Comparison of ENCODE assay signal across 18 cellular contexts in genomic region chr16:72401079-72401361, GRCh38.
DNase-seq lines count a peak whose midpoint lies in the region; ATAC-seq and TF ChIP-seq lines count a peak whose summit lies in the region.
"Had no signal": no experiment of that assay in that cellular context is flagged by ENCODE, and none has a peak within 500 bp of the region (broad histone marks: within the 10 kb centered on the region; RNA-seq: fewer than 3 reads in every experiment).

No MANE protein-coding gene starts in this region.

- H3K9me3 ChIP-seq in HEK293 (ENCODE audit: control insufficient read depth, insufficient read depth, low read depth, low read length) (no peaks in the 10 kb centered on the region), mammary epithelial cell (replicated peaks; ENCODE audit: insufficient read depth, low read length) (no peaks in the 10 kb centered on the region), osteoblast (ENCODE audit: low read depth, low read length) (no peaks in the 10 kb centered on the region)
- H3K9me3 ChIP-seq: HAP-1 had no signal

- CTCF ChIA-PET in HEK293 (lab: Yijun Ruan, JAX), result interaction anchor here (0.6 to 2.1 kb wide), 9 partner anchors 10 to 1490 kb away, joined by 3 to 13 read pairs (median 4); no protein-coding TSS in a partner anchor
- CTCF ChIA-PET in mammary epithelial cell (lab: Charles Lee; ENCODE audit: low non-redundant PET), result no interaction called here

- H3K9me2 ChIP-seq in GM23338 (ENCODE audit: insufficient read depth), result no peaks in the 10 kb centered on the region

- H3K4me1 ChIP-seq in GM23338 (ENCODE audit: insufficient read depth) (no peaks in the 10 kb centered on the region), HEK293 (ENCODE audit: control insufficient read depth, insufficient read depth, low read length) (no peaks in the 10 kb centered on the region), mammary epithelial cell (ENCODE audit: insufficient read depth, low read length) (no peaks in the 10 kb centered on the region), osteoblast (ENCODE audit: insufficient read depth, low read length) (peaks cover 3% of the 10 kb centered on the region)

- H3K27ac Mint-ChIP-seq in GM23338 (0 out of 2 replicates have a peak overlapping the region, but pooled peaks have one; percentile 13), glutamatergic neuron (ENCODE audit: unreplicated experiment) (no peak overlapping the region)
- H3K27ac Mint-ChIP-seq: CD4-positive, CD25-positive, alpha-beta regulatory T cell had no signal

- in situ Hi-C loops in mammary epithelial cell (cut with MboI; ENCODE audit: low sequenced_read_pairs in 2 of 2), result no loop called here

- H4K20me1 ChIP-seq in GM23338 (replicated peaks; ENCODE audit: insufficient read depth) (no peaks in the 10 kb centered on the region), mammary epithelial cell (ENCODE audit: insufficient read depth, low read length) (no peaks in the 10 kb centered on the region), osteoblast (ENCODE audit: insufficient read depth, low read length) (no peaks in the 10 kb centered on the region)

- H3K4me2 ChIP-seq in GM23338 (no peak overlapping the region), mammary epithelial cell (ENCODE audit: insufficient read depth, low read depth, low read length) (no peak overlapping the region), osteoblast (ENCODE audit: insufficient read depth, low read length) (no peak overlapping the region)

- H3K4me3 Mint-ChIP-seq in GM23338, result no peak overlapping the region
- H3K4me3 Mint-ChIP-seq in glutamatergic neuron (ENCODE audit: unreplicated experiment), result no peak overlapping the region

- no peak for TF ChIP-seq CTCF in GM23338 (conservative IDR thresholded peaks at IDR 0.05; ENCODE audit: low read depth in 2 of 2)
- no peak for TF ChIP-seq CTCF in HEK293 (tag by site-specific recombination; IDR thresholded peaks at IDR 0.05)
- TF ChIP-seq CTCF in mammary epithelial cell (conservative IDR thresholded peaks at IDR 0.05 in 1 of 2, IDR thresholded peaks at IDR 0.05 in 1 of 2; ENCODE audit: extremely low read depth in 1 of 2, insufficient read depth in 1 of 2, low read depth in 1 of 2, low read length in 2 of 2), result no peak
- no peak for TF ChIP-seq CTCF in osteoblast (IDR thresholded peaks at IDR 0.05; ENCODE audit: extremely low read depth, low read depth, low read length)
- no peak for TF ChIP-seq CTCF in glutamatergic neuron (IDR thresholded peaks at IDR 0.05; ENCODE audit: partially characterized antibody, unreplicated experiment)

- H3F3A ChIP-seq in GM23338 (replicated peaks; ENCODE audit: low read depth), result no peaks in the 10 kb centered on the region

- POLR2A ChIA-PET in HEK293 (lab: Yijun Ruan, JAX), result no interaction called here

- H3K4me3 ChIP-seq in GM23338 (no peak overlapping the region), HEK293 (ENCODE audit: low read depth, low read length) (no peak overlapping the region), mammary epithelial cell (replicated peaks in 1 of 3; ENCODE audit: insufficient read depth in 1 of 3, low read depth in 2 of 3, low read length in 3 of 3) (no peak overlapping the region), osteoblast (ENCODE audit: insufficient read depth, low read length) (no peak overlapping the region)
- H3K4me3 ChIP-seq: HAP-1 had no signal

- peak; percentile 34; the same call in 1 of the 3 replicates for ATAC-seq in GM23338
- ATAC-seq: Panc1 had no signal

- H3K9ac ChIP-seq in mammary epithelial cell (ENCODE audit: insufficient read depth, low read length), result no peak overlapping the region

- no peak overlapping the region for H3K27ac ChIP-seq in GM23338 (ENCODE audit: low read depth)
- H3K27ac ChIP-seq in HEK293 (ENCODE audit: extremely low read depth, low read depth, low read length), result no peak overlapping the region
- no peak overlapping the region for H3K27ac ChIP-seq in mammary epithelial cell (ENCODE audit: insufficient read depth, low read depth, low read length)
- peak overlapping the region; percentile 2 for H3K27ac ChIP-seq in osteoblast (ENCODE audit: low read depth, low read length)

- no TSS peak for BruUV-seq in mammary epithelial cell (replicated peaks; lab: Mats Ljungman, UMichigan)

- DNase-seq in GM23338 (ENCODE audit: low spot score) (no peak), mammary epithelial cell (no peak), osteoblast (ENCODE audit: insufficient read length, low spot score, missing footprints) (no peak), glutamatergic neuron (no peak), epidermal melanocyte (ENCODE audit: insufficient read length, low spot score) (no peak), globus pallidus (ENCODE audit: low spot score) (no peak)
- DNase-seq: DMS79 treated with DMSO at 0.1 percent for 48 hours, MM.1S, NCI-H1092 treated with DMSO at 0.1 percent for 48 hours, NCI-H1436 treated with DMSO at 0.1 percent for 48 hours, NCI-H1930, NCI-H2227 treated with DMSO at 0.1 percent for 48 hours, NCI-H510A treated with DMSO at 0.1 percent for 48 hours, SIG-M5 had no signal

- H3K27me3 Mint-ChIP-seq in GM23338 (ENCODE audit: insufficient read depth, low read depth, poor library complexity), result no peaks in the 10 kb centered on the region
- no peaks in the 10 kb centered on the region for H3K27me3 Mint-ChIP-seq in glutamatergic neuron (ENCODE audit: unreplicated experiment)
- H3K27me3 Mint-ChIP-seq: CD4-positive, CD25-positive, alpha-beta regulatory T cell had no signal

- peaks cover 7% of the 10 kb centered on the region for H3K36me3 Mint-ChIP-seq in GM23338 (ENCODE audit: low read depth)
- no peaks in the 10 kb centered on the region for H3K36me3 Mint-ChIP-seq in glutamatergic neuron (ENCODE audit: unreplicated experiment)
- H3K36me3 Mint-ChIP-seq: CD4-positive, CD25-positive, alpha-beta regulatory T cell had no signal

- intact Hi-C loops in mammary epithelial cell (cut with micrococcal nuclease), result loop anchor here (2.0 to 10.0 kb wide), 2 partner anchors 66 to 276 kb away; no protein-coding TSS in a partner anchor

- H3K27me3 ChIP-seq in GM23338 (ENCODE audit: insufficient read depth), result no peaks in the 10 kb centered on the region
- no peaks in the 10 kb centered on the region for H3K27me3 ChIP-seq in mammary epithelial cell (ENCODE audit: insufficient read depth, low read length)
- H3K27me3 ChIP-seq in osteoblast (ENCODE audit: insufficient read depth, low read length), result no peaks in the 10 kb centered on the region

- H2AFZ ChIP-seq in GM23338 (no peak overlapping the region), mammary epithelial cell (ENCODE audit: low read depth, low read length) (peak overlapping the region; percentile 27), osteoblast (ENCODE audit: low read length) (peak overlapping the region; percentile 43)

- H3K4me1 Mint-ChIP-seq in GM23338 (peaks cover 6% of the 10 kb centered on the region; the same call in 2 of the 3 replicates), glutamatergic neuron (ENCODE audit: low read depth, unreplicated experiment) (no peaks in the 10 kb centered on the region)
- H3K4me1 Mint-ChIP-seq: CD4-positive, CD25-positive, alpha-beta regulatory T cell had no signal

- H3K79me2 ChIP-seq in GM23338 (replicated peaks; ENCODE audit: insufficient read depth), result no peaks in the 10 kb centered on the region
- no peaks in the 10 kb centered on the region for H3K79me2 ChIP-seq in mammary epithelial cell (ENCODE audit: insufficient read depth, low read length)
- no peaks in the 10 kb centered on the region for H3K79me2 ChIP-seq in osteoblast (ENCODE audit: insufficient read depth, low read length)

- dilution Hi-C loops in mammary epithelial cell (cut with HindIII; ENCODE audit: low sequenced_read_pairs), result no loop called here

- H3K36me3 ChIP-seq in GM23338 (ENCODE audit: insufficient read depth) (no peaks in the 10 kb centered on the region), HEK293 (ENCODE audit: control insufficient read depth in 2 of 2, insufficient read depth in 1 of 2, low read length in 2 of 2) (no peaks in the 10 kb centered on the region), mammary epithelial cell (ENCODE audit: insufficient read depth, low read length) (no peaks in the 10 kb centered on the region), osteoblast (ENCODE audit: insufficient read depth, low read length) (no peaks in the 10 kb centered on the region)
- H3K36me3 ChIP-seq: HAP-1 had no signal

- H3K9me3 Mint-ChIP-seq in GM23338, result no peaks in the 10 kb centered on the region; the same call in 2 of the 3 replicates
- no peaks in the 10 kb centered on the region for H3K9me3 Mint-ChIP-seq in glutamatergic neuron (ENCODE audit: unreplicated experiment)

TF ChIP-seq in GM23338, 12 proteins besides CTCF, POLR2A, EP300 and RAD21:
- TF ChIP-seq STAT1 (IDR thresholded peaks at IDR 0.05; ENCODE audit: unreplicated experiment) (no peak), NANOG (IDR thresholded peaks at IDR 0.05; ENCODE audit: borderline replicate concordance) (no peak), EZH2phosphoT487 (IDR thresholded peaks at IDR 0.05; ENCODE audit: unreplicated experiment) (no peak), JUNB (IDR thresholded peaks at IDR 0.05; ENCODE audit: unreplicated experiment) (no peak), ZNF331 (CRISPR knock-in tag; IDR thresholded peaks at IDR 0.05; ENCODE audit: low read depth) (no peak), POLR2AphosphoS5 (IDR thresholded peaks at IDR 0.05; ENCODE audit: low read depth) (no peak), CREB1 (CRISPR knock-in tag; IDR thresholded peaks at IDR 0.05; ENCODE audit: low read depth) (no peak), EZH2 (IDR thresholded peaks at IDR 0.05; ENCODE audit: low read depth, unreplicated experiment) (no peak)

TF ChIP-seq in HEK293, 187 proteins besides CTCF, POLR2A, EP300 and RAD21:
- no peak for TF ChIP-seq ZNF449 (tag by site-specific recombination; IDR thresholded peaks at IDR 0.05)
- TF ChIP-seq PRDM1 (tag by site-specific recombination; IDR thresholded peaks at IDR 0.05), result peak; percentile 59; the same call in 1 of the 2 replicates
- peak; percentile 83 for TF ChIP-seq EGR2 (tag by site-specific recombination; IDR thresholded peaks at IDR 0.05; ENCODE audit: low read depth)
- TF ChIP-seq ZIC2 (tag by site-specific recombination; IDR thresholded peaks at IDR 0.05), result no peak
- TF ChIP-seq ZNF114 (tag by site-specific recombination; IDR thresholded peaks at IDR 0.05), result 0 out of 2 replicates have a peak, but pooled peaks have one; percentile 47
- TF ChIP-seq ZFHX2 (tag by site-specific recombination; conservative IDR thresholded peaks at IDR 0.05), result peak; percentile 43; the same call in 1 of the 2 replicates
- TF ChIP-seq KLF16 (tag by site-specific recombination; IDR thresholded peaks at IDR 0.05), result no peak
